Comparison of ENCODE assay signal across 20 cellular contexts in genomic region chr1:96183928-96184327, GRCh38.
"Had no signal": no experiment of that assay in that cellular context is flagged by ENCODE, and none has a peak within 500 bp of the region (broad histone marks: within the 10 kb centered on the region; RNA-seq: fewer than 3 reads in every experiment).

No MANE protein-coding gene starts in this region.

- H3K9me3 ChIP-seq: SJCRH30 had no signal

- H3K4me3 ChIP-seq: SJCRH30 had no signal

- H3K27ac ChIP-seq: HL-60, RWPE1, SJCRH30 had no signal

- H3K36me3 ChIP-seq: SJCRH30 had no signal

- ATAC-seq: SK-N-SH treated with all-trans-retinoic acid at 6 μM for 48 hours had no signal

- H3K27me3 ChIP-seq: SJCRH30 had no signal

- H3K4me1 ChIP-seq: SJCRH30 had no signal

- DNase-seq: KBM-7, MV-4-11, NCI-H1048, NCI-H1105, NCI-H1417, NCI-H1436 treated with DMSO at 0.1 percent for 48 hours, NCI-H1694, NCI-H187 treated with DMSO at 0.1 percent for 48 hours, NCI-H2029 treated with DMSO at 0.1 percent for 48 hours, NCI-H2227 treated with DMSO at 0.1 percent for 48 hours, NCI-H510A, NCI-H524 treated with DMSO at 0.1 percent for 48 hours, NCI-H69, NCI-H774, SHP77 treated with DMSO at 0.1 percent for 48 hours, SJCRH30, T-helper 1 cell had no signal
